Comparison of ENCODE assay signal across 1 cellular context in the genomic region with DNA sequence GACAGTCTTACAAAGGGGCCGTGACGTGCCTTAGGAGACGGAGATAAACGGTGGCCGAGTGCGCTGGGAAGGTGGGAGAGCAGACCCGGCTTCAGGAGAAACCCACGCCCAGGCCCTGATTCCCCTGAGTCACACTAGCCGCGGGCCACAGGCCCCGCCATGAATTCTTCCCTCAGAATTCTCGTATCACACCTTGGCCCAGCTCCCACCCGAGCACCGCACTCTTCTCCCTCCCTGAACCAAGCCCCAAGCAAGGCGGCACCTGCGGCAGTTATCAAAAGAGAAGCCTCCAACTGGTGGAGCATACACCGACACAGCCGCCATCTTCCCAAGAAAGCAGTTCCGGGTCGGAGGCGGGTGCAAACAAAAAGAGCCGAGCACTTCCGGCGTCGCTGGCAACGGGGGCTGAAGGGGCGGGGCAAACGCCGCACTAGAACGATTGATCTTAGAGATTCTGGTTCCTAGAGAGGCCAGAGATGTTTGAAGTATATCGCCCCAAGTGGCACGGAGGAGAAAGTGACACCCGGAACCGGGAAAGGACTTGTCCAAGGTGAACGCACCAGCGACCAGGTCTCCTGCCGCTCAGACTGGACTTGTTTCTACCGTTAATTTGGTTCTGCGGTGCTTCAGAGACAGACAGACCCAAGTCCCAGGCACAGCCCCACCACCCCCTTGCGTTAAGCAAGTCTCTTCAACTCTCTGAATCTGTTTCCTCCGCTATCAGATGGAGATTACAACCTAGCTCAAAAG.
A peak's percentile ranks its signal among the peaks of the same experiment; 100 is the strongest.
TF ChIP-seq lines count a peak whose summit lies in the region.

TSS of gene PSMB7 (minus strand) at position 341 of the 750 bp plus-strand sequence. CDS start at position 324, 17 bp downstream.

TF ChIP-seq in H1, 55 proteins besides CTCF, POLR2A, EP300 and RAD21:
- TF ChIP-seq HDAC2 (IDR thresholded peaks at IDR 0.05; ENCODE audit: borderline replicate concordance in 1 of 2, low read depth in 2 of 2, low read length in 2 of 2) = peak; percentile 40 to 98; a peak in 2 of 4 replicates
- peak; percentile 62; the same call in 1 of the 2 replicates for TF ChIP-seq KDM1A (IDR thresholded peaks at IDR 0.05; ENCODE audit: borderline replicate concordance, low read length)
- peak; percentile 31; the same call in 1 of the 2 replicates for TF ChIP-seq TEAD4 (IDR thresholded peaks at IDR 0.05; ENCODE audit: low read depth, low read length)
- peak; percentile 86 for TF ChIP-seq RBBP5 (IDR thresholded peaks at IDR 0.05; ENCODE audit: borderline replicate concordance, low read depth, low read length)
- peak; percentile 20; the same call in 1 of the 2 replicates for TF ChIP-seq SIX5 (IDR thresholded peaks at IDR 0.05; ENCODE audit: low read depth, low read length)
- TF ChIP-seq JUN (IDR thresholded peaks at IDR 0.05; ENCODE audit: low read depth, low read length) = no peak
- TF ChIP-seq E2F6 (IDR thresholded peaks at IDR 0.05) = no peak
- TF ChIP-seq TAF1 (IDR thresholded peaks at IDR 0.05; ENCODE audit: low read depth, low read length) = peak; percentile 96
- TF ChIP-seq ZNF274 (IDR thresholded peaks at IDR 0.05; ENCODE audit: borderline replicate concordance, extremely low read depth, low read length) = no peak
- no peak for TF ChIP-seq FOSL1 (IDR thresholded peaks at IDR 0.05; ENCODE audit: insufficient read depth, low read depth, low read length)
- 0 out of 2 replicates have a peak, but pooled peaks have one; percentile 25 for TF ChIP-seq TCF12 (IDR thresholded peaks at IDR 0.05; ENCODE audit: low read depth, low read length)
- peak; percentile 94 for TF ChIP-seq ASH2L (IDR thresholded peaks at IDR 0.05; ENCODE audit: low read length)
- TF ChIP-seq YY1 (IDR thresholded peaks at IDR 0.05; ENCODE audit: low read depth, low read length) = peak; percentile 97
- no peak for TF ChIP-seq POU5F1 (IDR thresholded peaks at IDR 0.05; ENCODE audit: low read depth, low read length)
- TF ChIP-seq, protein P1, sequence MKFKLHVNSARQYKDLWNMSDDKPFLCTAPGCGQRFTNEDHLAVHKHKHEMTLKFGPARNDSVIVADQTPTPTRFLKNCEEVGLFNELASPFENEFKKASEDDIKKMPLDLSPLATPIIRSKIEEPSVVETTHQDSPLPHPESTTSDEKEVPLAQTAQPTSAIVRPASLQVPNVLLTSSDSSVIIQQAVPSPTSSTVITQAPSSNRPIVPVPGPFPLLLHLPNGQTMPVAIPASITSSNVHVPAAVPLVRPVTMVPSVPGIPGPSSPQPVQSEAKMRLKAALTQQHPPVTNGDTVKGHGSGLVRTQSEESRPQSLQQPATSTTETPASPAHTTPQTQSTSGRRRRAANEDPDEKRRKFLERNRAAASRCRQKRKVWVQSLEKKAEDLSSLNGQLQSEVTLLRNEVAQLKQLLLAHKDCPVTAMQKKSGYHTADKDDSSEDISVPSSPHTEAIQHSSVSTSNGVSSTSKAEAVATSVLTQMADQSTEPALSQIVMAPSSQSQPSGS (IDR thresholded peaks at IDR 0.05; ENCODE audit: low read length) = peak; percentile 83
- TF ChIP-seq SP2 (IDR thresholded peaks at IDR 0.05; ENCODE audit: low read length) = peak; percentile 98
- peak; percentile 23; the same call in 1 of the 2 replicates for TF ChIP-seq SRF (IDR thresholded peaks at IDR 0.05; ENCODE audit: low read depth, low read length)
- peak; percentile 96 for TF ChIP-seq EGR1 (IDR thresholded peaks at IDR 0.05; ENCODE audit: borderline replicate concordance, low read depth, low read length)
- peak; percentile 90 for TF ChIP-seq TAF7 (optimal IDR thresholded peaks at IDR 0.05; ENCODE audit: borderline replicate concordance, low read depth, low read length)
- TF ChIP-seq, protein P2, sequence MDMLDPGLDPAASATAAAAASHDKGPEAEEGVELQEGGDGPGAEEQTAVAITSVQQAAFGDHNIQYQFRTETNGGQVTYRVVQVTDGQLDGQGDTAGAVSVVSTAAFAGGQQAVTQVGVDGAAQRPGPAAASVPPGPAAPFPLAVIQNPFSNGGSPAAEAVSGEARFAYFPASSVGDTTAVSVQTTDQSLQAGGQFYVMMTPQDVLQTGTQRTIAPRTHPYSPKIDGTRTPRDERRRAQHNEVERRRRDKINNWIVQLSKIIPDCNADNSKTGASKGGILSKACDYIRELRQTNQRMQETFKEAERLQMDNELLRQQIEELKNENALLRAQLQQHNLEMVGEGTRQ (IDR thresholded peaks at IDR 0.05; ENCODE audit: low read length) = no peak
- TF ChIP-seq EZH2 (IDR thresholded peaks at IDR 0.05; ENCODE audit: low read depth, low read length, severe bottlenecking) = no peak
- TF ChIP-seq CBX5 (IDR thresholded peaks at IDR 0.05; ENCODE audit: low read depth, low read length) = no peak
- no peak for TF ChIP-seq JUND (IDR thresholded peaks at IDR 0.05; ENCODE audit: low read length)
- TF ChIP-seq BACH1 (IDR thresholded peaks at IDR 0.05; ENCODE audit: low read length) = no peak
- TF ChIP-seq RXRA (IDR thresholded peaks at IDR 0.05; ENCODE audit: insufficient read depth, low read depth, low read length) = no peak
- no peak for TF ChIP-seq GTF2F1 (IDR thresholded peaks at IDR 0.05; ENCODE audit: borderline replicate concordance, low read depth, low read length)
- TF ChIP-seq NRF1 (IDR thresholded peaks at IDR 0.05; ENCODE audit: low read depth, low read length) = no peak
- peak; percentile 94 for TF ChIP-seq PHF8 (conservative IDR thresholded peaks at IDR 0.05; ENCODE audit: low read depth, low read length)
- TF ChIP-seq SUZ12 (IDR thresholded peaks at IDR 0.05; ENCODE audit: low read length) = no peak
- TF ChIP-seq POLR2AphosphoS5 (IDR thresholded peaks at IDR 0.05; ENCODE audit: low read depth, low read length) = peak; percentile 67; the same call in 1 of the 2 replicates
- TF ChIP-seq KDM4A (IDR thresholded peaks at IDR 0.05; ENCODE audit: low read depth, low read length, severe bottlenecking) = no peak
- TF ChIP-seq CREB1 (IDR thresholded peaks at IDR 0.05) = peak; percentile 63
- TF ChIP-seq ATF3 (IDR thresholded peaks at IDR 0.05; ENCODE audit: insufficient read depth, low read depth, low read length) = no peak
- TF ChIP-seq BRCA1 (IDR thresholded peaks at IDR 0.05; ENCODE audit: low read depth, low read length) = no peak
- TF ChIP-seq SAP30 (IDR thresholded peaks at IDR 0.05; ENCODE audit: insufficient read depth, insufficient replicate concordance, low read length) = peak; percentile 60
- TF ChIP-seq KDM5A (IDR thresholded peaks at IDR 0.05; ENCODE audit: low read length) = peak; percentile 99
- no peak for TF ChIP-seq CBX8 (IDR thresholded peaks at IDR 0.05; ENCODE audit: borderline replicate concordance, low read depth, low read length)
- TF ChIP-seq CEBPB (IDR thresholded peaks at IDR 0.05; ENCODE audit: low read depth, low read length) = no peak
- peak; percentile 85 for TF ChIP-seq CHD2 (IDR thresholded peaks at IDR 0.05; ENCODE audit: low read length)
- TF ChIP-seq GABPA (IDR thresholded peaks at IDR 0.05; ENCODE audit: borderline replicate concordance, insufficient read depth, low read length) = peak; percentile 97
- TF ChIP-seq SIRT6 (IDR thresholded peaks at IDR 0.05; ENCODE audit: low read length) = no peak
- no peak for TF ChIP-seq RNF2 (IDR thresholded peaks at IDR 0.05; ENCODE audit: borderline replicate concordance, low read depth, low read length, missing control alignments, poor library complexity, severe bottlenecking)
- TF ChIP-seq NANOG (IDR thresholded peaks at IDR 0.05; ENCODE audit: insufficient read depth, low read depth, low read length, poor library complexity, severe bottlenecking) = no peak
- TF ChIP-seq HDAC6 (IDR thresholded peaks at IDR 0.05; ENCODE audit: low read depth, low read length) = no peak
- TF ChIP-seq CHD1 (IDR thresholded peaks at IDR 0.05; ENCODE audit: low read depth, low read length) = no peak
- no peak for TF ChIP-seq CHD7 (IDR thresholded peaks at IDR 0.05; ENCODE audit: insufficient replicate concordance, low read length)
- no peak for TF ChIP-seq RFX5 (IDR thresholded peaks at IDR 0.05; ENCODE audit: borderline replicate concordance, low read depth, low read length)
- no peak for TF ChIP-seq CTBP2 (IDR thresholded peaks at IDR 0.05; ENCODE audit: borderline replicate concordance, insufficient read depth, insufficient read length, low read length)
- peak; percentile 79 for TF ChIP-seq SP1 (IDR thresholded peaks at IDR 0.05; ENCODE audit: low read depth, low read length)
- no peak; the same call in 1 of the 2 replicates for TF ChIP-seq MAX (IDR thresholded peaks at IDR 0.05)
- 0 out of 2 replicates have a peak, but pooled peaks have one; percentile 63 for TF ChIP-seq SP4 (IDR thresholded peaks at IDR 0.05; ENCODE audit: low read length)
- no peak; the same call in 1 of the 2 replicates for TF ChIP-seq MAFK (IDR thresholded peaks at IDR 0.05; ENCODE audit: low read depth, low read length)
- no peak for TF ChIP-seq BCL11A (IDR thresholded peaks at IDR 0.05; ENCODE audit: low read depth in 2 of 2, low read length in 2 of 2)
- TF ChIP-seq SIN3A (conservative IDR thresholded peaks at IDR 0.05 in 1 of 2, IDR thresholded peaks at IDR 0.05 in 1 of 2; ENCODE audit: low read depth in 1 of 2, low read length in 2 of 2) = peak in 1 of 2 experiments; percentile 91; a peak in 3 of 4 replicates
- peak; percentile 91 for TF ChIP-seq TBP (IDR thresholded peaks at IDR 0.05; ENCODE audit: low read depth, low read length)
